Comparison of ENCODE assay signal across 12 cellular contexts in genomic region chr3:13167829-13168228, GRCh38.
DNase-seq lines count a peak whose midpoint lies in the region; TF ChIP-seq lines count a peak whose summit lies in the region.
"Had no signal": no experiment of that assay in that cellular context is flagged by ENCODE, and none has a peak within 500 bp of the region (broad histone marks: within the 10 kb centered on the region; RNA-seq: fewer than 3 reads in every experiment).

No MANE protein-coding gene starts in this region.

- WGBS in hepatocyte (ENCODE audit: low lambda C conversion rate, missing lambda C conversion rate): 90% methylated on average over 2 of the region's 2 CpGs

- H3K79me2 ChIP-seq in hepatocyte: no peaks in the 10 kb centered on the region

- H3K27ac ChIP-seq in BLaER1 (no peak overlapping the region), coronary artery (no peak overlapping the region), temporal lobe (ENCODE audit: low read depth, low read length) (peak overlapping the region; percentile 59), hepatocyte (no peak overlapping the region)

- H3K9me2 ChIP-seq in hepatocyte (replicated peaks; ENCODE audit: insufficient read depth): no peaks in the 10 kb centered on the region

- H3K4me1 ChIP-seq in BLaER1 (peaks cover 82% of the 10 kb centered on the region), hepatocyte (ENCODE audit: insufficient read depth) (no peaks in the 10 kb centered on the region)
- H3K4me1 ChIP-seq: BE2C had no signal

- no peak overlapping the region for H3K9ac ChIP-seq in BLaER1

- H3K9me3 ChIP-seq in BLaER1 (peaks cover 5% of the 10 kb centered on the region), hepatocyte (ENCODE audit: low read depth) (no peaks in the 10 kb centered on the region)
- H3K9me3 ChIP-seq: BE2C had no signal

- H3K36me3 ChIP-seq in BLaER1 (no peaks in the 10 kb centered on the region), hepatocyte (replicated peaks; ENCODE audit: insufficient read depth, low read depth) (no peaks in the 10 kb centered on the region)
- H3K36me3 ChIP-seq: BE2C had no signal

- no peak overlapping the region for H2AFZ ChIP-seq in hepatocyte

- in situ Hi-C loops in G401 (cut with HindIII; ENCODE audit: low sequenced_read_pairs): no loop called here

- DNase-seq in G401 (ENCODE audit: low spot score) (peak; percentile 70), coronary artery (ENCODE audit: low spot score) (peak; percentile 46), hepatocyte (ENCODE audit: low spot score) (no peak), NCI-H1694 treated with DMSO at 0.1 percent for 48 hours (lab: John Stamatoyannopoulos, UW) (no peak)
- DNase-seq: BE2C; CD4-positive, alpha-beta memory T cell; DMS153; DMS79; GF-D8; H9 had no signal

- TF ChIP-seq CTCF in coronary artery (IDR thresholded peaks at IDR 0.05): no peak
- TF ChIP-seq CTCF in hepatocyte (IDR thresholded peaks at IDR 0.05; ENCODE audit: poor library complexity): no peak

- H3K4me2 ChIP-seq in BLaER1: 0 out of 2 replicates have a peak overlapping the region, but pooled peaks have one; percentile 1
- H3K4me2 ChIP-seq in hepatocyte: no peak overlapping the region

- H3K4me3 ChIP-seq in BLaER1: no peak overlapping the region
- no peak overlapping the region for H3K4me3 ChIP-seq in coronary artery
- H3K4me3 ChIP-seq in hepatocyte: no peak overlapping the region

- H4K20me1 ChIP-seq in BLaER1 (no peaks in the 10 kb centered on the region), hepatocyte (ENCODE audit: insufficient read depth, poor library complexity, severe bottlenecking) (no peaks in the 10 kb centered on the region)

- H3K27me3 ChIP-seq in BLaER1 (no peaks in the 10 kb centered on the region), hepatocyte (no peaks in the 10 kb centered on the region)
- H3K27me3 ChIP-seq: BE2C had no signal

Comparison
In these comparisons a context has a peak if more than half of its experiments do, and no peak if none do; other contexts are left out.
1. DNase-seq: peak in G401 (single experiment) and coronary artery (single experiment); none in hepatocyte (single experiment) and NCI-H1694 treated with DMSO at 0.1 percent for 48 hours (single experiment).